ENCODE assay signal across 18 cellular contexts in genomic region chr2:168697668-168698121, GRCh38.
A peak's percentile ranks its signal among the peaks of the same experiment; 100 is the strongest.
DNase-seq lines count a peak whose midpoint lies in the region; ATAC-seq, FAIRE-seq and TF ChIP-seq lines count a peak whose summit lies in the region.
"Had no signal": no experiment of that assay in that cellular context is flagged by ENCODE, and none has a peak within 500 bp of the region (broad histone marks: within the 10 kb centered on the region; RNA-seq: fewer than 3 reads in every experiment).

No MANE protein-coding gene starts in this region.

- no peak for FAIRE-seq in GM19239 (lab: Jason Lieb, UNC)
- FAIRE-seq: endothelial cell of umbilical vein had no signal

- no TSS peak for BruUV-seq in mammary epithelial cell (replicated peaks; lab: Mats Ljungman, UMichigan)

- no peaks in the 10 kb centered on the region for H4K20me1 ChIP-seq in mammary epithelial cell (ENCODE audit: insufficient read depth, low read length)

- H3K9me3 Mint-ChIP-seq in HFFc6, result no peaks in the 10 kb centered on the region
- H3K9me3 Mint-ChIP-seq in stimulated activated naive CD8-positive, alpha-beta T cell treated with anti-CD3 and anti-CD28 coated beads, Interleukin-15, amount 100 ng/mL, for 72 hours, result peaks cover 0 to 4% of the 10 kb centered on the region in 2 donors
- H3K9me3 Mint-ChIP-seq: activated naive CD4-positive, alpha-beta T cell treated with anti-CD3 and anti-CD28 coated beads for 36 hours had no signal

- ATAC-seq in stimulated activated naive CD8-positive, alpha-beta T cell treated with anti-CD3 and anti-CD28 coated beads, Interleukin-15, amount 100 ng/mL, for 72 hours, result no peak
- ATAC-seq in HG03095 (IDR thresholded peaks at IDR 0.05; ENCODE audit: unreplicated experiment) (no peak), GM18505 (IDR thresholded peaks at IDR 0.05; ENCODE audit: unreplicated experiment) (no peak)
- ATAC-seq: activated CD8-positive, alpha-beta memory T cell treated with anti-CD3 and anti-CD28 coated beads, Interleukin-2, amount 10 ng/mL, durations not matched to agents 7 days and 5 days had no signal

- peaks cover 17% of the 10 kb centered on the region for H3K4me1 ChIP-seq in mammary epithelial cell (ENCODE audit: insufficient read depth, low read length)

- H2AFZ ChIP-seq in mammary epithelial cell (ENCODE audit: low read depth, low read length), result no peak overlapping the region

- TF ChIP-seq CTCF in HFFc6 (IDR thresholded peaks at IDR 0.05) (peak; percentile 18; the same call in 1 of the 2 replicates), mammary epithelial cell (conservative IDR thresholded peaks at IDR 0.05 in 1 of 2, IDR thresholded peaks at IDR 0.05 in 1 of 2; ENCODE audit: extremely low read depth in 1 of 2, insufficient read depth in 1 of 2, low read depth in 1 of 2, low read length in 2 of 2) (peak in 1 of 2 donors; percentile 46)

- H3K27me3 ChIP-seq in mammary epithelial cell (ENCODE audit: insufficient read depth, low read length), result no peaks in the 10 kb centered on the region

- no peak overlapping the region for H3K4me3 Mint-ChIP-seq in HFFc6
- no peak overlapping the region for H3K4me3 Mint-ChIP-seq in stimulated activated naive CD8-positive, alpha-beta T cell treated with anti-CD3 and anti-CD28 coated beads, Interleukin-15, amount 100 ng/mL, for 72 hours
- H3K4me3 Mint-ChIP-seq: activated CD8-positive, alpha-beta memory T cell treated with anti-CD3 and anti-CD28 coated beads, Interleukin-2, amount 10 ng/mL, durations not matched to agents 7 days and 5 days; activated naive CD4-positive, alpha-beta T cell treated with anti-CD3 and anti-CD28 coated beads for 36 hours had no signal

- H3K79me2 ChIP-seq in mammary epithelial cell (ENCODE audit: insufficient read depth, low read length), result peaks cover 2% of the 10 kb centered on the region

- in situ Hi-C loops in mammary epithelial cell (cut with MboI; ENCODE audit: low sequenced_read_pairs in 2 of 2), result loop anchor here in 1 of 2 donors (25.0 kb wide), 1 partner anchor 335 kb away; no protein-coding TSS in a partner anchor

- H3K27me3 Mint-ChIP-seq in HFFc6 (ENCODE audit: insufficient read depth), result no peaks in the 10 kb centered on the region
- H3K27me3 Mint-ChIP-seq in stimulated activated naive CD8-positive, alpha-beta T cell treated with anti-CD3 and anti-CD28 coated beads, Interleukin-15, amount 100 ng/mL, for 72 hours, result no peaks in the 10 kb centered on the region
- H3K27me3 Mint-ChIP-seq: activated CD8-positive, alpha-beta memory T cell treated with anti-CD3 and anti-CD28 coated beads, Interleukin-2, amount 10 ng/mL, durations not matched to agents 7 days and 5 days had no signal

- H3K36me3 ChIP-seq in mammary epithelial cell (ENCODE audit: insufficient read depth, low read length), result peaks cover 9% of the 10 kb centered on the region

- WGBS in mammary epithelial cell (ENCODE audit: low coverage, missing lambda C conversion rate), result 74% methylated on average over 3 of the region's 3 CpGs

- DNase-seq in A172 (ENCODE audit: low spot score), result peak; percentile 34
- peak; percentile 41 for DNase-seq in HFFc6
- DNase-seq in mammary epithelial cell, result peak; percentile 76
- peak; percentile 47 for DNase-seq in iris pigment epithelial cell (ENCODE audit: low read depth)
- no peak for DNase-seq in GM19239 (ENCODE audit: insufficient read length, low spot score)
- DNase-seq in stimulated activated naive CD8-positive, alpha-beta T cell treated with anti-CD3 and anti-CD28 coated beads, Interleukin-15, amount 100 ng/mL, for 72 hours, result no peak
- DNase-seq: activated CD8-positive, alpha-beta memory T cell treated with anti-CD3 and anti-CD28 coated beads, Interleukin-2, amount 10 ng/mL, durations not matched to agents 7 days and 5 days; activated naive CD4-positive, alpha-beta T cell treated with anti-CD3 and anti-CD28 coated beads for 36 hours; AML-193; caudate nucleus; H7; Karpas-422; NCI-H1930; NCI-H524; WERI-Rb-1 had no signal

- peaks cover 4% of the 10 kb centered on the region; the same call in 1 of the 2 replicates for H3K4me1 Mint-ChIP-seq in HFFc6 (ENCODE audit: low read depth)
- no peaks in the 10 kb centered on the region for H3K4me1 Mint-ChIP-seq in stimulated activated naive CD8-positive, alpha-beta T cell treated with anti-CD3 and anti-CD28 coated beads, Interleukin-15, amount 100 ng/mL, for 72 hours
- H3K4me1 Mint-ChIP-seq: activated CD8-positive, alpha-beta memory T cell treated with anti-CD3 and anti-CD28 coated beads, Interleukin-2, amount 10 ng/mL, durations not matched to agents 7 days and 5 days had no signal

- peak overlapping the region; percentile 8 for H3K27ac ChIP-seq in mammary epithelial cell (ENCODE audit: insufficient read depth, low read depth, low read length)
- H3K27ac ChIP-seq: WERI-Rb-1 had no signal

- H3K36me3 Mint-ChIP-seq in HFFc6 (ENCODE audit: low read depth), result no peaks in the 10 kb centered on the region

- TF ChIP-seq POLR2A in GM18505 (IDR thresholded peaks at IDR 0.05; ENCODE audit: borderline replicate concordance, extremely low read depth, insufficient read depth, insufficient read length), result no peak

- CTCF ChIA-PET in mammary epithelial cell (lab: Charles Lee; ENCODE audit: low non-redundant PET), result interaction anchor here (0.7 kb wide), 1 partner anchor 208 kb away, joined by 4 read pairs; no protein-coding TSS in a partner anchor

- intact Hi-C loops in mammary epithelial cell (cut with micrococcal nuclease), result loop anchor here (1.0 to 10.0 kb wide), 4 partner anchors 227 to 351 kb away; partner anchors contain the start of gene CERS6

- H3K27ac Mint-ChIP-seq in HFFc6, result no peak overlapping the region
- H3K27ac Mint-ChIP-seq in stimulated activated naive CD8-positive, alpha-beta T cell treated with anti-CD3 and anti-CD28 coated beads, Interleukin-15, amount 100 ng/mL, for 72 hours, result no peak overlapping the region
- H3K27ac Mint-ChIP-seq: activated CD8-positive, alpha-beta memory T cell treated with anti-CD3 and anti-CD28 coated beads, Interleukin-2, amount 10 ng/mL, durations not matched to agents 7 days and 5 days; activated naive CD4-positive, alpha-beta T cell treated with anti-CD3 and anti-CD28 coated beads for 36 hours had no signal

- H3K9me3 ChIP-seq in mammary epithelial cell (replicated peaks; ENCODE audit: insufficient read depth, low read length), result no peaks in the 10 kb centered on the region

- no peak overlapping the region for H3K9ac ChIP-seq in mammary epithelial cell (ENCODE audit: insufficient read depth, low read length)

- dilution Hi-C loops in mammary epithelial cell (cut with HindIII; ENCODE audit: low sequenced_read_pairs), result no loop called here

- no peak overlapping the region for H3K4me2 ChIP-seq in mammary epithelial cell (ENCODE audit: insufficient read depth, low read depth, low read length)

- H3K4me3 ChIP-seq in mammary epithelial cell (replicated peaks in 1 of 3; ENCODE audit: insufficient read depth in 1 of 3, low read depth in 2 of 3, low read length in 3 of 3), result no peak overlapping the region

Comparison
In these comparisons a context has a peak if more than half of its experiments do, and no peak if none do; other contexts are left out.
1. DNase-seq: peak in A172 (single experiment), HFFc6 (single experiment), mammary epithelial cell (single experiment) and iris pigment epithelial cell (single experiment); none in GM19239 (single experiment) and stimulated activated naive CD8-positive, alpha-beta T cell treated with anti-CD3 and anti-CD28 coated beads, Interleukin-15, amount 100 ng/mL, for 72 hours (0 of 2).